Comparison of ENCODE assay signal across 8 cellular contexts in genomic region chr1:77413541-77414335, GRCh38.
DNase-seq lines count a peak whose midpoint lies in the region; ATAC-seq lines count a peak whose summit lies in the region.

No MANE protein-coding gene starts in this region.

- H3K27ac Mint-ChIP-seq in CD4-positive, alpha-beta memory T cell = peak overlapping the region in 3 of 7 donors; percentile 5 to 71 (median 33)

- H3K4me1 Mint-ChIP-seq in CD4-positive, alpha-beta memory T cell = peaks cover 16 to 23% (median 20%) of the 10 kb centered on the region in 4 donors

- no peak for DNase-seq in CD4-positive, alpha-beta memory T cell
- DNase-seq in SKM-1 (lab: John Stamatoyannopoulos, UW; ENCODE audit: unreplicated experiment) (peak; percentile 90), NCI-H2081 (lab: John Stamatoyannopoulos, UW) (no peak), GM19240 (ENCODE audit: insufficient read length, low spot score) (no peak), SHP77 treated with DMSO at 0.1 percent for 48 hours (lab: John Stamatoyannopoulos, UW) (no peak), NCI-H510A treated with DMSO at 0.1 percent for 48 hours (lab: John Stamatoyannopoulos, UW) (no peak)

- no peaks in the 10 kb centered on the region for H3K9me3 ChIP-seq in CD4-positive, alpha-beta memory T cell (ENCODE audit: control insufficient read depth in 1 of 2, low read length in 2 of 2)

- peaks cover 6 to 42% of the 10 kb centered on the region in 2 donors for H3K36me3 Mint-ChIP-seq in CD4-positive, alpha-beta memory T cell

- H3K27me3 Mint-ChIP-seq in CD4-positive, alpha-beta memory T cell = peaks cover 5 to 9% of the 10 kb centered on the region in 2 donors

- H3K4me3 Mint-ChIP-seq in CD4-positive, alpha-beta memory T cell = peak overlapping the region in 7 of 8 donors; percentile 22 to 72 (median 49)

- H3K36me3 ChIP-seq in CD4-positive, alpha-beta memory T cell (ENCODE audit: insufficient read depth, low read length) = no peaks in the 10 kb centered on the region

- CTCF ChIA-PET in CD4-positive, alpha-beta memory T cell (lab: Charles Lee; ENCODE audit: partially characterized antibody) = interaction anchor here (1.2 to 1.6 kb wide), 2 partner anchors 8 to 13 kb away, joined by 3 to 4 read pairs; no protein-coding TSS in a partner anchor

- H3K4me1 ChIP-seq in CD4-positive, alpha-beta memory T cell (ENCODE audit: insufficient read depth, low read length) = peaks cover 17% of the 10 kb centered on the region

- H3K9me3 Mint-ChIP-seq in CD4-positive, alpha-beta memory T cell = peaks cover 0 to 9% (median 6%) of the 10 kb centered on the region in 8 donors

- no peak overlapping the region for H3K27ac ChIP-seq in CD4-positive, alpha-beta memory T cell (ENCODE audit: low read depth, low read length)

- intact Hi-C loops in CD4-positive, alpha-beta memory T cell (cut with micrococcal nuclease) = no loop called here

- H3K27me3 ChIP-seq in CD4-positive, alpha-beta memory T cell (ENCODE audit: insufficient read depth, low read length) = peaks cover 9% of the 10 kb centered on the region

- POLR2A ChIA-PET in CD4-positive, alpha-beta memory T cell (lab: Charles Lee; ENCODE audit: partially characterized antibody) = interaction anchor here (0.6 to 2.0 kb wide), 2 partner anchors 17 to 21 kb away, joined by 3 to 4 read pairs; no protein-coding TSS in a partner anchor

- ATAC-seq in GM19324 (IDR thresholded peaks at IDR 0.05; ENCODE audit: low FRiP score, unreplicated experiment) (peak; percentile 88), HG03064 (IDR thresholded peaks at IDR 0.05; ENCODE audit: low read depth, unreplicated experiment) (peak; percentile 87)

- no peak overlapping the region for H3K4me3 ChIP-seq in CD4-positive, alpha-beta memory T cell (ENCODE audit: low read length in 2 of 2)
